Comparison of ENCODE assay signal across 22 cellular contexts in genomic region chr10:84118395-84119006, GRCh38. TPM values are rescaled to one million over a fixed set of nuclear protein-coding genes. Genes with fewer than 3 reads are reported as not detected.
A peak's percentile ranks its signal among the peaks of the same experiment; 100 is the strongest.
DNase-seq lines count a peak whose midpoint lies in the region; ATAC-seq, FAIRE-seq and TF ChIP-seq lines count a peak whose summit lies in the region.
"Had no signal": no experiment of that assay in that cellular context is flagged by ENCODE, and none has a peak within 500 bp of the region (broad histone marks: within the 10 kb centered on the region; RNA-seq: fewer than 3 reads in every experiment).

No MANE protein-coding gene starts in this region.

- H3K27me3 ChIP-seq in HepG2 (ENCODE audit: control insufficient read depth in 1 of 2, insufficient read depth in 2 of 2, low read length in 2 of 2): no peaks in the 10 kb centered on the region; a peak in 1 of 5 replicates
- no peaks in the 10 kb centered on the region for H3K27me3 ChIP-seq in right lobe of liver
- H3K27me3 ChIP-seq in hepatocyte: no peaks in the 10 kb centered on the region
- H3K27me3 ChIP-seq: ovary, uterus had no signal

- no peak overlapping the region for H3K4me3 ChIP-seq in HepG2 (replicated peaks in 1 of 3; ENCODE audit: insufficient read depth in 1 of 3, low read depth in 2 of 3, low read length in 3 of 3)
- no peak overlapping the region for H3K4me3 ChIP-seq in right lobe of liver
- no peak overlapping the region for H3K4me3 ChIP-seq in hepatocyte
- H3K4me3 ChIP-seq: ovary, uterus had no signal

- H3K4me2 ChIP-seq in HepG2 (ENCODE audit: low read depth, low read length): no peak overlapping the region
- no peak overlapping the region for H3K4me2 ChIP-seq in hepatocyte

- H3K27ac ChIP-seq in HepG2 (ENCODE audit: extremely low read length, insufficient read depth, low read length) (no peak overlapping the region), right lobe of liver (no peak overlapping the region), hepatocyte (peak overlapping the region; percentile 50)
- H3K27ac ChIP-seq: ovary had no signal

- TF ChIP-seq POLR2A in HepG2 (IDR thresholded peaks at IDR 0.05; ENCODE audit: insufficient read depth in 1 of 2, low read depth in 2 of 2, low read length in 2 of 2): no peak
- TF ChIP-seq POLR2A in right lobe of liver (IDR thresholded peaks at IDR 0.05): no peak

- no peaks in the 10 kb centered on the region for H3K9me2 ChIP-seq in hepatocyte (replicated peaks; ENCODE audit: insufficient read depth)

- H4K20me1 ChIP-seq in HepG2 (ENCODE audit: insufficient read depth, low read length) (no peaks in the 10 kb centered on the region), hepatocyte (ENCODE audit: insufficient read depth, poor library complexity, severe bottlenecking) (no peaks in the 10 kb centered on the region)

- H3K79me2 ChIP-seq in HepG2 (ENCODE audit: insufficient read depth, low read length) (no peaks in the 10 kb centered on the region), hepatocyte (no peaks in the 10 kb centered on the region)

- CTCF ChIA-PET in HepG2 (lab: Yijun Ruan, JAX; ENCODE audit: low intra/inter-chr PET ratio, low total read pairs): no interaction called here

- H3K4me1 ChIP-seq in HepG2 (ENCODE audit: insufficient read depth, low read length) (no peaks in the 10 kb centered on the region), right lobe of liver (no peaks in the 10 kb centered on the region), hepatocyte (ENCODE audit: insufficient read depth) (peaks cover 3% of the 10 kb centered on the region)
- H3K4me1 ChIP-seq: uterus had no signal

- intact Hi-C loops in HepG2 (cut with micrococcal nuclease; ENCODE audit: unreplicated experiment): no loop called here
- intact Hi-C loops in right lobe of liver (cut with DNase I): no loop called here

- no peak for ATAC-seq in HepG2
- ATAC-seq in right lobe of liver: no peak
- ATAC-seq in GM19395 (IDR thresholded peaks at IDR 0.05; ENCODE audit: unreplicated experiment): no peak
- ATAC-seq: activated CD8-positive, alpha-beta T cell treated with anti-CD3 and anti-CD28 coated beads for 36 hours; stimulated activated naive CD8-positive, alpha-beta T cell treated with anti-CD3 and anti-CD28 coated beads, Interleukin-15, amount 100 ng/mL, for 72 hours; T-cell had no signal

- BruUV-seq in HepG2 (replicated peaks; lab: Mats Ljungman, UMichigan): no TSS peak

- WGBS in HepG2 (ENCODE audit: low lambda C conversion rate): 23% methylated on average over 12 of the region's 12 CpGs
- WGBS in right lobe of liver (ENCODE audit: insufficient coverage, low coverage, low lambda C conversion rate, missing lambda C conversion rate): 52% methylated on average over 12 of the region's 12 CpGs
- WGBS in hepatocyte (ENCODE audit: low lambda C conversion rate, missing lambda C conversion rate): 84% methylated on average over 12 of the region's 12 CpGs

- H2AFZ ChIP-seq in HepG2 (ENCODE audit: low read length) (no peak overlapping the region), hepatocyte (no peak overlapping the region)

- H3K9me3 ChIP-seq in HepG2 (ENCODE audit: low read length) (no peaks in the 10 kb centered on the region), right lobe of liver (no peaks in the 10 kb centered on the region), hepatocyte (ENCODE audit: low read depth) (no peaks in the 10 kb centered on the region)
- H3K9me3 ChIP-seq: ovary, uterus had no signal

- FAIRE-seq in HepG2 (lab: Jason Lieb, UNC): no peak

- no peak overlapping the region for H3K9ac ChIP-seq in HepG2 (ENCODE audit: insufficient read depth, low read depth, low read length)

- POLR2A ChIA-PET in HepG2 (lab: Yijun Ruan, JAX): no interaction called here

- no peak for TF ChIP-seq RAD21 in HepG2 (CRISPR knock-in tag; IDR thresholded peaks at IDR 0.05)

- H3K36me3 ChIP-seq in HepG2 (replicated peaks in 1 of 2; ENCODE audit: control insufficient read depth in 1 of 2, insufficient read depth in 2 of 2, low read length in 2 of 2) (no peaks in the 10 kb centered on the region), right lobe of liver (no peaks in the 10 kb centered on the region), hepatocyte (replicated peaks; ENCODE audit: insufficient read depth, low read depth) (no peaks in the 10 kb centered on the region)
- H3K36me3 ChIP-seq: ovary, uterus had no signal

- no peak for TF ChIP-seq CTCF in HepG2 (CRISPR knock-in tag; IDR thresholded peaks at IDR 0.05)
- no peak for TF ChIP-seq CTCF in right lobe of liver (IDR thresholded peaks at IDR 0.05)
- no peak for TF ChIP-seq CTCF in hepatocyte (IDR thresholded peaks at IDR 0.05; ENCODE audit: poor library complexity)

- DNase-seq in HepG2 (ENCODE audit: low spot score) (no peak), right lobe of liver (no peak), SK-N-DZ (ENCODE audit: low spot score) (peak; percentile 38), hepatocyte (ENCODE audit: low spot score) (no peak), DMS153 (lab: John Stamatoyannopoulos, UW) (no peak), GM19240 (ENCODE audit: insufficient read length, low spot score) (no peak), retina (no peak)
- DNase-seq: activated CD8-positive, alpha-beta T cell treated with anti-CD3 and anti-CD28 coated beads for 36 hours; activated naive CD8-positive, alpha-beta T cell treated with anti-CD3 and anti-CD28 coated beads, Interleukin-2, amount 10 ng/mL, durations not matched to agents 7 days and 5 days; activated T-cell treated with anti-CD3 and anti-CD28 coated beads, Interleukin-2, amount 50 U/mL, for 48 hours; glutamatergic neuron; NCI-H1092 treated with DMSO at 0.1 percent for 48 hours; NCI-H82; ovary; RPMI8226; stimulated activated CD4-positive, alpha-beta T cell treated with anti-CD3 and anti-CD28 coated beads, Interleukin-2, amount 100 ng/mL, for 24 hours; stimulated activated naive CD8-positive, alpha-beta T cell treated with anti-CD3 and anti-CD28 coated beads, Interleukin-15, amount 100 ng/mL, for 72 hours; T-cell had no signal

- in situ Hi-C loops in HepG2 (cut with HindIII; ENCODE audit: extremely low pct_ligation_motif_present, low pct_unique_long_range_greater_than_20kb): no loop called here

- TF ChIP-seq EP300 in HepG2 (IDR thresholded peaks at IDR 0.05; ENCODE audit: low read depth in 2 of 2, low read length in 2 of 2) (no peak), HepG2 (CRISPR knock-in tag; IDR thresholded peaks at IDR 0.05; ENCODE audit: borderline replicate concordance) (no peak)

RNA-seq across cellular contexts. Expression of gene GHITM, which starts 20.8 kb away (rescaled TPM):
- total RNA-seq in HepG2 (2016; rRNA removed; fragmentation: Illumina TruSeq; extraction: Trizol) (212 and 345 TPM in 2 replicates), right lobe of liver (100 to 1,000 TPM; 133 to 231 (median 166) TPM), hepatocyte (273 and 274 TPM in 2 replicates)
- total RNA-seq in HepG2 (2016; cell fraction: cytosol; rRNA removed; fragmentation: Illumina TruSeq; extraction: Trizol; ENCODE audit: low read depth): 30.2 and 31.6 TPM in 2 replicates
- 217 and 359 TPM in 2 replicates for total RNA-seq in HepG2 (2016; cell fraction: insoluble cytoplasmic fraction; rRNA removed; fragmentation: Illumina TruSeq; extraction: Trizol)
- 71.3 and 73.2 TPM in 2 replicates for total RNA-seq in HepG2 (2016; cell fraction: membrane; rRNA removed; fragmentation: Illumina TruSeq; extraction: Trizol)
- total RNA-seq in HepG2 (2016; cell fraction: nucleus; rRNA removed; fragmentation: Illumina TruSeq; extraction: Trizol): 76.0 and 76.6 TPM in 2 replicates
- polyA plus RNA-seq in HepG2 (2011; rRNA removed) (145 and 163 TPM in 2 replicates), hepatocyte (190 and 215 TPM in 2 replicates)
- 120 and 156 TPM in 2 replicates for polyA plus RNA-seq in HepG2 (2011; cell fraction: cytosol; rRNA removed)
- 20.6 and 30.6 TPM in 2 replicates for polyA plus RNA-seq in HepG2 (2011; cell fraction: nucleus; rRNA removed)
- polyA plus RNA-seq in HepG2 (2012): 147 and 173 TPM in 2 replicates
- 26.7 and 30.1 TPM in 2 replicates for polyA plus RNA-seq in HepG2 (2016; cell fraction: cytosol; fragmentation: Illumina TruSeq; extraction: Trizol; ENCODE audit: low read depth)
- 287 and 340 TPM in 2 replicates for polyA plus RNA-seq in HepG2 (2016; cell fraction: insoluble cytoplasmic fraction; fragmentation: Illumina TruSeq; extraction: Trizol; ENCODE audit: low read depth)
- 47.9 and 49.3 TPM in 2 replicates for polyA plus RNA-seq in HepG2 (2016; cell fraction: membrane; fragmentation: Illumina TruSeq; extraction: Trizol; ENCODE audit: low read depth)
- 94.0 TPM in 2 replicates for polyA plus RNA-seq in HepG2 (2016; cell fraction: nucleus; fragmentation: Illumina TruSeq; extraction: Trizol; ENCODE audit: insufficient read depth, low read depth)
- polyA minus RNA-seq in HepG2 (2011; rRNA and poly(A)+ RNA removed; ENCODE audit: low replicate concordance): 155 and 222 TPM in 2 replicates
- 64.6 and 69.6 TPM in 2 replicates for polyA minus RNA-seq in HepG2 (2011; cell fraction: cytosol; rRNA and poly(A)+ RNA removed)
- 31.3 and 40.3 TPM in 2 replicates for polyA minus RNA-seq in HepG2 (2011; cell fraction: nucleus; rRNA and poly(A)+ RNA removed)
- 222 and 226 TPM in 2 replicates for polyA plus RNA-seq in SK-N-DZ (2014; cell fraction: cytosol; rRNA removed)
- 106 and 117 TPM in 2 replicates for polyA plus RNA-seq in SK-N-DZ (2014; cell fraction: nucleus; rRNA removed)

RNA-seq across cellular contexts. Expression of gene GPR15LG, which starts 55.1 kb away (rescaled TPM):
- total RNA-seq in HepG2 (2016; rRNA removed; fragmentation: Illumina TruSeq; extraction: Trizol): not detected in 2 replicates
- total RNA-seq in HepG2 (2016; cell fraction: cytosol; rRNA removed; fragmentation: Illumina TruSeq; extraction: Trizol; ENCODE audit: low read depth): not detected in 2 replicates
- total RNA-seq in HepG2 (2016; cell fraction: insoluble cytoplasmic fraction; rRNA removed; fragmentation: Illumina TruSeq; extraction: Trizol): not detected in 2 replicates
- not detected in 2 replicates for total RNA-seq in HepG2 (2016; cell fraction: membrane; rRNA removed; fragmentation: Illumina TruSeq; extraction: Trizol)
- total RNA-seq in HepG2 (2016; cell fraction: nucleus; rRNA removed; fragmentation: Illumina TruSeq; extraction: Trizol): not detected in 2 replicates
- not detected in 2 replicates for polyA plus RNA-seq in HepG2 (2011; rRNA removed)
- polyA plus RNA-seq in HepG2 (2011; cell fraction: cytosol; rRNA removed): not detected in 2 replicates
- polyA plus RNA-seq in HepG2 (2011; cell fraction: nucleus; rRNA removed): not detected in 2 replicates
- not detected in 2 replicates for polyA plus RNA-seq in HepG2 (2012)
- not detected in 2 replicates for polyA plus RNA-seq in HepG2 (2016; cell fraction: cytosol; fragmentation: Illumina TruSeq; extraction: Trizol; ENCODE audit: low read depth)
- not detected in 2 replicates for polyA plus RNA-seq in HepG2 (2016; cell fraction: insoluble cytoplasmic fraction; fragmentation: Illumina TruSeq; extraction: Trizol; ENCODE audit: low read depth)
- not detected in 2 replicates for polyA plus RNA-seq in HepG2 (2016; cell fraction: membrane; fragmentation: Illumina TruSeq; extraction: Trizol; ENCODE audit: low read depth)
- polyA plus RNA-seq in HepG2 (2016; cell fraction: nucleus; fragmentation: Illumina TruSeq; extraction: Trizol; ENCODE audit: insufficient read depth, low read depth): not detected in 2 replicates
- polyA minus RNA-seq in HepG2 (2011; rRNA and poly(A)+ RNA removed; ENCODE audit: low replicate concordance): not detected in 2 replicates
- not detected in 2 replicates for polyA minus RNA-seq in HepG2 (2011; cell fraction: cytosol; rRNA and poly(A)+ RNA removed)
- not detected in 2 replicates for polyA minus RNA-seq in HepG2 (2011; cell fraction: nucleus; rRNA and poly(A)+ RNA removed)
- not detected for total RNA-seq in right lobe of liver
- polyA plus RNA-seq in SK-N-DZ (2014; cell fraction: cytosol; rRNA removed): not detected in 2 replicates
- not detected in 2 replicates for polyA plus RNA-seq in SK-N-DZ (2014; cell fraction: nucleus; rRNA removed)
- 0.52 and 2.6 TPM in 2 replicates for total RNA-seq in hepatocyte
- polyA plus RNA-seq in hepatocyte: 0.45 and 1.9 TPM in 2 replicates
- total RNA-seq: activated CD8-positive, alpha-beta T cell treated with anti-CD3 and anti-CD28 coated beads for 36 hours; activated naive CD8-positive, alpha-beta T cell treated with anti-CD3 and anti-CD28 coated beads, Interleukin-2, amount 10 ng/mL, durations not matched to agents 7 days and 5 days; G401; liver; T-cell; uterus had no signal
- polyA plus RNA-seq: liver, ovary had no signal
